Comparison of ENCODE assay signal across 15 cellular contexts in genomic region chr14:92660571-92660970, GRCh38.
DNase-seq lines count a peak whose midpoint lies in the region; ATAC-seq and TF ChIP-seq lines count a peak whose summit lies in the region.
"Had no signal": no experiment of that assay in that cellular context is flagged by ENCODE, and none has a peak within 500 bp of the region (broad histone marks: within the 10 kb centered on the region; RNA-seq: fewer than 3 reads in every experiment).

No MANE protein-coding gene starts in this region.

- peaks cover 21% of the 10 kb centered on the region for H3K36me3 ChIP-seq in BLaER1
- no peaks in the 10 kb centered on the region for H3K36me3 ChIP-seq in neural cell (ENCODE audit: insufficient read depth, low read length)
- H3K36me3 ChIP-seq: BE2C had no signal

- H3K27ac ChIP-seq in BLaER1 = no peak overlapping the region
- H3K27ac ChIP-seq in HL-60 (replicated peaks) = peak overlapping the region; percentile 85
- peak overlapping the region; percentile 89 for H3K27ac ChIP-seq in cingulate gyrus (ENCODE audit: low read depth, low read length)
- no peak overlapping the region for H3K27ac ChIP-seq in neural cell (ENCODE audit: low read length)
- H3K27ac ChIP-seq: hepatocyte had no signal

- TF ChIP-seq CTCF in HL-60 (IDR thresholded peaks at IDR 0.05; ENCODE audit: insufficient read depth, low read length) (no peak), neural cell (IDR thresholded peaks at IDR 0.05; ENCODE audit: poor library complexity, severe bottlenecking) (no peak)

- no peak overlapping the region for H3K9ac ChIP-seq in BLaER1
- no peak overlapping the region for H3K9ac ChIP-seq in neural cell (ENCODE audit: low read length)

- H3K27me3 ChIP-seq in BLaER1 = no peaks in the 10 kb centered on the region
- no peaks in the 10 kb centered on the region for H3K27me3 ChIP-seq in HL-60 (ENCODE audit: insufficient read depth, poor library complexity, severe bottlenecking)
- H3K27me3 ChIP-seq in neural cell (ENCODE audit: insufficient read depth, low read depth, low read length) = no peaks in the 10 kb centered on the region
- H3K27me3 ChIP-seq: hepatocyte had no signal

- no peaks in the 10 kb centered on the region for H3K79me2 ChIP-seq in neural cell (replicated peaks; ENCODE audit: insufficient read depth, low read length)
- H3K79me2 ChIP-seq: hepatocyte had no signal

- no peak overlapping the region for H3K4me3 ChIP-seq in BLaER1
- no peak overlapping the region for H3K4me3 ChIP-seq in HL-60 (replicated peaks; ENCODE audit: insufficient read depth, low read length)
- H3K4me3 ChIP-seq in neural cell (ENCODE audit: low read length) = no peak overlapping the region
- H3K4me3 ChIP-seq: hepatocyte had no signal

- H3K9me2 ChIP-seq in neural cell (ENCODE audit: insufficient read depth, low read length) = no peaks in the 10 kb centered on the region

- H3F3A ChIP-seq in neural cell (ENCODE audit: insufficient read depth, low read length, poor library complexity, severe bottlenecking) = no peaks in the 10 kb centered on the region

- H4K20me1 ChIP-seq in BLaER1 (0 out of 2 replicates have a peak, but pooled peaks cover 15% of the 10 kb centered on the region), neural cell (ENCODE audit: insufficient read depth) (no peaks in the 10 kb centered on the region)

- H3K9me3 ChIP-seq in BLaER1 (no peaks in the 10 kb centered on the region), neural cell (ENCODE audit: low read length) (no peaks in the 10 kb centered on the region)
- H3K9me3 ChIP-seq: BE2C had no signal

- H3K4me2 ChIP-seq in BLaER1 (peak overlapping the region; percentile 80; the same call in 1 of the 2 replicates), neural cell (ENCODE audit: low read length) (no peak overlapping the region)
- H3K4me2 ChIP-seq: hepatocyte had no signal

- no peak for DNase-seq in HL-60 (ENCODE audit: low read depth in 1 of 2, low spot score in 1 of 2)
- DNase-seq in NCI-H2107 treated with DMSO at 0.1 percent for 48 hours (lab: John Stamatoyannopoulos, UW; ENCODE audit: unreplicated experiment) = no peak
- DNase-seq in stimulated activated CD4-positive, alpha-beta T cell treated with anti-CD3 and anti-CD28 coated beads, Interleukin-2, amount 100 ng/mL, for 48 hours = no peak
- DNase-seq: activated T-cell treated with anti-CD3 and anti-CD28 coated beads, Interleukin-2, amount 50 U/mL, for 48 hours; BE2C; H9; NCI-H2171 treated with DMSO at 0.1 percent for 48 hours; stimulated activated CD8-positive, alpha-beta memory T cell treated with anti-CD3 and anti-CD28 coated beads, Interleukin-4, amount 100 ng/mL, for 48 hours had no signal

- no peak for TF ChIP-seq RAD21 in neural cell (conservative IDR thresholded peaks at IDR 0.05)

- no peak for ATAC-seq in GM18868 (IDR thresholded peaks at IDR 0.05; ENCODE audit: unreplicated experiment)
- ATAC-seq in HG03378 (IDR thresholded peaks at IDR 0.05; ENCODE audit: unreplicated experiment) = no peak
- ATAC-seq: WTC11 had no signal

- peak overlapping the region; percentile 21 for H2AFZ ChIP-seq in neural cell (ENCODE audit: low read depth, low read length)
- H2AFZ ChIP-seq: hepatocyte had no signal

- no peak for TF ChIP-seq EP300 in neural cell (conservative IDR thresholded peaks at IDR 0.05; ENCODE audit: poor library complexity, severe bottlenecking)

- peaks cover 85% of the 10 kb centered on the region for H3K4me1 ChIP-seq in BLaER1
- H3K4me1 ChIP-seq: BE2C had no signal

TF ChIP-seq in neural cell, 6 proteins besides CTCF, POLR2A, EP300 and RAD21:
- TF ChIP-seq MXI1 (conservative IDR thresholded peaks at IDR 0.05; ENCODE audit: poor library complexity, severe bottlenecking) = no peak

Comparison
In these comparisons a context has a peak if more than half of its experiments do, and no peak if none do; other contexts are left out.
1. H3K27ac ChIP-seq: peak in HL-60 (single experiment) and cingulate gyrus (single experiment); none in BLaER1 (single experiment) and neural cell (single experiment).